In genomic region chr17:49168706-49169105, GRCh38 we compare ENCODE assay signal across 4 cellular contexts. TPM values are rescaled to one million over a fixed set of nuclear protein-coding genes. Genes with fewer than 3 reads are reported as not detected.
"Had no signal": no experiment of that assay in that cellular context is flagged by ENCODE, and none has a peak within 500 bp of the region (broad histone marks: within the 10 kb centered on the region; RNA-seq: fewer than 3 reads in every experiment).

No MANE protein-coding gene starts in this region.

- H3K4me3 ChIP-seq: GM12878 had no signal

- ATAC-seq: GM12878 had no signal

- DNase-seq: GDM1, GF-D8 had no signal

RNA-seq across cellular contexts. Expression of gene B4GALNT2, which starts 36.1 kb away (rescaled TPM):
- total RNA-seq: G401, GM12878 had no signal
- polyA plus RNA-seq: GM12878 had no signal

RNA-seq across cellular contexts. Expression of gene GNGT2, which starts 41.7 kb away (rescaled TPM):
- total RNA-seq: G401 had no signal
